ENCODE assay signal across 21 cellular contexts in genomic region chr7:145219461-145219860, GRCh38.
DNase-seq lines count a peak whose midpoint lies in the region; ATAC-seq and TF ChIP-seq lines count a peak whose summit lies in the region.
"Had no signal": no experiment of that assay in that cellular context is flagged by ENCODE, and none has a peak within 500 bp of the region (broad histone marks: within the 10 kb centered on the region; RNA-seq: fewer than 3 reads in every experiment).

No MANE protein-coding gene starts in this region.

- no peak overlapping the region for H2AFZ ChIP-seq in smooth muscle cell (ENCODE audit: low read depth)

- H3K4me3 ChIP-seq in epithelial cell of esophagus (ENCODE audit: low read length) (no peak overlapping the region), right cardiac atrium (ENCODE audit: low read length) (no peak overlapping the region), smooth muscle cell (no peak overlapping the region)
- H3K4me3 ChIP-seq: Peyer's patch, SJSA1 had no signal

- 68% methylated on average over 4 of the region's 4 CpGs for WGBS in right cardiac atrium
- 83% methylated on average over 4 of the region's 4 CpGs for WGBS in smooth muscle cell (ENCODE audit: low lambda C conversion rate)

- DNase-seq in Daoy (ENCODE audit: low read depth), result peak; percentile 10
- peak; percentile 62 for DNase-seq in M059J (ENCODE audit: low read depth)
- peak; percentile 52 for DNase-seq in epithelial cell of esophagus (ENCODE audit: low read depth)
- DNase-seq in right cardiac atrium, result peak in 2 of 3 donors; percentile 20 to 34
- DNase-seq in activated T-cell treated with anti-CD3 and anti-CD28 coated beads, Interleukin-2, amount 50 U/mL, for 1 hour, result no peak
- DNase-seq in smooth muscle cell (lab: John Stamatoyannopoulos, UW; ENCODE audit: unreplicated experiment), result no peak
- no peak for DNase-seq in foreskin melanocyte
- no peak for DNase-seq in hippocampal formation (lab: John Stamatoyannopoulos, UW)
- DNase-seq: CD4-positive, CD25-positive, alpha-beta regulatory T cell; H9; HFFc6; KBM-7; MV-4-11; NCI-H1694; NCI-H2081; NCI-H2171; NCI-H524 treated with DMSO at 0.1 percent for 48 hours; NCI-H82; Peyer's patch had no signal

- H3K36me3 ChIP-seq in smooth muscle cell (ENCODE audit: low read depth), result no peaks in the 10 kb centered on the region
- H3K36me3 ChIP-seq: Peyer's patch, SJSA1 had no signal

- H3K9ac ChIP-seq in smooth muscle cell (ENCODE audit: low read depth), result no peak overlapping the region

- H3K27ac ChIP-seq in right cardiac atrium (ENCODE audit: low read length) (no peak overlapping the region), smooth muscle cell (ENCODE audit: low read depth) (no peak overlapping the region)
- H3K27ac ChIP-seq: HL-60, Peyer's patch, SJSA1 had no signal

- peak; percentile 56 to 74 for ATAC-seq in right cardiac atrium

- intact Hi-C loops in right cardiac atrium (cut with DNase I), result no loop called here

- no peaks in the 10 kb centered on the region for H4K20me1 ChIP-seq in smooth muscle cell (ENCODE audit: low read depth)

- H3K27me3 ChIP-seq in right cardiac atrium (ENCODE audit: control insufficient read depth, insufficient read depth) (no peaks in the 10 kb centered on the region), smooth muscle cell (ENCODE audit: low read depth) (no peaks in the 10 kb centered on the region)
- H3K27me3 ChIP-seq: Peyer's patch, SJSA1 had no signal

- H3K9me3 ChIP-seq in right cardiac atrium (ENCODE audit: control insufficient read depth, low read length), result no peaks in the 10 kb centered on the region
- no peaks in the 10 kb centered on the region for H3K9me3 ChIP-seq in smooth muscle cell (replicated peaks; ENCODE audit: low read depth)
- H3K9me3 ChIP-seq: Peyer's patch had no signal

- H3K4me1 ChIP-seq in right cardiac atrium (ENCODE audit: control insufficient read depth, insufficient read depth, low read length) (no peaks in the 10 kb centered on the region), smooth muscle cell (ENCODE audit: low read depth) (no peaks in the 10 kb centered on the region)
- H3K4me1 ChIP-seq: Peyer's patch, SJSA1 had no signal

- TF ChIP-seq CTCF in epithelial cell of esophagus (IDR thresholded peaks at IDR 0.05; ENCODE audit: insufficient read depth, low read depth, low read length, missing control alignments) (no peak), smooth muscle cell (IDR thresholded peaks at IDR 0.05; ENCODE audit: borderline replicate concordance, insufficient read depth, poor library complexity, severe bottlenecking) (no peak)

- no peaks in the 10 kb centered on the region for H3K79me2 ChIP-seq in smooth muscle cell (ENCODE audit: low read depth)

- H3F3A ChIP-seq in smooth muscle cell (ENCODE audit: low read depth), result no peaks in the 10 kb centered on the region

- no peak overlapping the region for H3K4me2 ChIP-seq in smooth muscle cell

Comparison
In these comparisons a context has a peak if more than half of its experiments do, and no peak if none do; other contexts are left out.
1. DNase-seq: peak in Daoy (single experiment), M059J (single experiment), epithelial cell of esophagus (single experiment) and right cardiac atrium (2 of 3); none in activated T-cell treated with anti-CD3 and anti-CD28 coated beads, Interleukin-2, amount 50 U/mL, for 1 hour (single experiment), smooth muscle cell (single experiment), foreskin melanocyte (single experiment) and hippocampal formation (0 of 2).